ENCODE assay signal across 19 cellular contexts in genomic region chr10:42974693-42975002, GRCh38.
"Had no signal": no experiment of that assay in that cellular context is flagged by ENCODE, and none has a peak within 500 bp of the region (broad histone marks: within the 10 kb centered on the region; RNA-seq: fewer than 3 reads in every experiment).

No MANE protein-coding gene starts in this region.

- H3K4me1 ChIP-seq: esophagus squamous epithelium, lower lobe of right lung, thyroid gland, vagina had no signal

- H2AFZ ChIP-seq: hepatocyte had no signal

- ATAC-seq: effector memory CD8-positive, alpha-beta T cell; left cardiac atrium; lower lobe of right lung had no signal

- H3K4me2 ChIP-seq: hepatocyte had no signal

- H3K4me1 Mint-ChIP-seq: mesothelial cell of epicardium, nephron had no signal

- H3K4me3 Mint-ChIP-seq: activated naive CD8-positive, alpha-beta T cell treated with anti-CD3 and anti-CD28 coated beads, Interleukin-2, amount 10 ng/mL, durations not matched to agents 7 days and 5 days; activated T-helper 1 cell treated with anti-CD3 and anti-CD28 coated beads, Interleukin-12 subunit alpha, Interleukin-12 subunit beta, Interleukin-2, Interleukin-4 antibody, amounts not matched to agents 30 ng/mL and 10 ng/mL and 1 ng/mL, durations not matched to agents 14 hours and 24 hours and 36 hours; effector memory CD8-positive, alpha-beta T cell; mesothelial cell of epicardium; nephron had no signal

- H3K27me3 ChIP-seq: cardiac muscle cell, hepatocyte, thyroid gland, vagina had no signal

- H3K27ac Mint-ChIP-seq: activated naive CD8-positive, alpha-beta T cell treated with anti-CD3 and anti-CD28 coated beads, Interleukin-2, amount 10 ng/mL, durations not matched to agents 7 days and 5 days; activated T-helper 1 cell treated with anti-CD3 and anti-CD28 coated beads, Interleukin-12 subunit alpha, Interleukin-12 subunit beta, Interleukin-2, Interleukin-4 antibody, amounts not matched to agents 30 ng/mL and 10 ng/mL and 1 ng/mL, durations not matched to agents 14 hours and 24 hours and 36 hours; effector memory CD8-positive, alpha-beta T cell; mesothelial cell of epicardium; nephron; progenitor cell of endocrine pancreas had no signal

- H3K36me3 Mint-ChIP-seq: activated naive CD8-positive, alpha-beta T cell treated with anti-CD3 and anti-CD28 coated beads, Interleukin-2, amount 10 ng/mL, durations not matched to agents 7 days and 5 days; mesothelial cell of epicardium had no signal

- H3K27ac ChIP-seq: cardiac muscle cell, esophagus squamous epithelium, hepatocyte, lower lobe of right lung, thyroid gland, vagina, WERI-Rb-1 had no signal

- H3K9me3 ChIP-seq: esophagus squamous epithelium, lower lobe of right lung, thyroid gland, vagina had no signal

- H3K9me3 Mint-ChIP-seq: activated naive CD8-positive, alpha-beta T cell treated with anti-CD3 and anti-CD28 coated beads, Interleukin-2, amount 10 ng/mL, durations not matched to agents 7 days and 5 days; activated T-helper 1 cell treated with anti-CD3 and anti-CD28 coated beads, Interleukin-12 subunit alpha, Interleukin-12 subunit beta, Interleukin-2, Interleukin-4 antibody, amounts not matched to agents 30 ng/mL and 10 ng/mL and 1 ng/mL, durations not matched to agents 14 hours and 24 hours and 36 hours; effector memory CD8-positive, alpha-beta T cell; mesothelial cell of epicardium; nephron had no signal

- H3K36me3 ChIP-seq: cardiac muscle cell, esophagus squamous epithelium, lower lobe of right lung, thyroid gland, vagina, WERI-Rb-1 had no signal

- DNase-seq: activated CD4-positive, alpha-beta T cell treated with anti-CD3 and anti-CD28 coated beads for 48 hours; amygdala; dermis blood vessel endothelial cell; effector memory CD8-positive, alpha-beta T cell; esophagus squamous epithelium; occipital lobe; T-helper 2 cell; thyroid gland; WERI-Rb-1 had no signal

- H3K4me3 ChIP-seq: cardiac muscle cell, esophagus squamous epithelium, hepatocyte, lower lobe of right lung, thyroid gland, vagina had no signal
